Comparison of ENCODE assay signal across 11 cellular contexts in the genomic region with DNA sequence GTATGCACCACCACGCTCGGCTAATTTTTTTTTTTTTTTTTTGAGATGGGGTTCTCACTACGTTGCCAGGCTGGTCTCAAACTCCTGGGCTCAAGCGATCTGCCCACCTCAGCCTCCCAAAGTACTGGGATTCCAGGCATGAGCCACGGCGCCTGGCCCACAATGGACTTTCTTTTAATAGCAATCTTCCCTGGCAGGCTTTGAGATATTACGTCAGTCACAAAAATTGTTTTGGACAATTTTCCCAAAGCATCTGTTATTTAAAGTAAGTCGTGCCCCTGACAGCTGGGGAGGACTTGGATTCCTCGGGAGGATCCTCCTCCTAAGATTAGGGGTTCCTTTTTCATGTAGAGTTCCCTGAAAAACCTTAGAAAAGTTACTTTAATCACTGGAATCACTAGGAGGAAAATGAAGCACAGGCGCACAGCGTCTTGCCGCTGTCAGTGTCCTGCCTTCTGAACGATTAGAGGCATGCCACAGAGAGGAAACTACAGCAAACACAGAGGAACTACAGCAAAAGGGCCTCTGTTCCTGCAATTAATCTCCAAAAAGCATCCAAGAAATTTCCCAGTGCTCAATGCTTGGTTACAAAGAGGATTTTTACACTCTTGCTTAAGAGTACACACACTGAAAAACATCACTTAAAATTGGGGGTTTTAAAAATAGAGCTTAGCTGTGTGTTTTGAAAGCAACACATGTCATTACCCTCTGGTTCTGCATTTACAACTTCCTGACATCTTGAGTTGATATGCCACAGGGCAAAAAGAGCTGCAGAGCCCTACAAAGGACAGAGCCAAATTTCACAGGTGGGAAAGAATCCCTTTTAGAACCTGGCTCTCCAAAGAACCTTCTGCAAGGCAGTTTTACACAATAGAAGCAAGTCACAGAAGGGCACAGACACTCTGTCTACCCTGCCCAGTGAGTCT. TPM values are rescaled to one million over a fixed set of nuclear protein-coding genes. Genes with fewer than 3 reads are reported as not detected.
DNase-seq lines count a peak whose midpoint lies in the region; ATAC-seq and TF ChIP-seq lines count a peak whose summit lies in the region.
"Had no signal": no experiment of that assay in that cellular context is flagged by ENCODE, and none has a peak within 500 bp of the region (broad histone marks: within the 10 kb centered on the region; RNA-seq: fewer than 3 reads in every experiment).

No MANE protein-coding gene starts in this region.

- no peak for ATAC-seq in memory B cell (ENCODE audit: low read depth)
- ATAC-seq in activated CD8-positive, alpha-beta memory T cell treated with anti-CD3 and anti-CD28 coated beads, Interleukin-2, amount 10 ng/mL, durations not matched to agents 7 days and 5 days: no peak
- ATAC-seq: HCT116 had no signal

- H3K4me1 Mint-ChIP-seq in chondrocyte (ENCODE audit: low read depth) (peaks cover 45% of the 10 kb centered on the region), memory B cell (peaks cover 63% of the 10 kb centered on the region)
- H3K4me1 Mint-ChIP-seq in activated CD8-positive, alpha-beta memory T cell treated with anti-CD3 and anti-CD28 coated beads, Interleukin-2, amount 10 ng/mL, durations not matched to agents 7 days and 5 days: peaks cover 54% of the 10 kb centered on the region

- H3K27ac ChIP-seq in urinary bladder (ENCODE audit: low read depth): peak overlapping the region; percentile 34

- H3K4me1 ChIP-seq in urinary bladder (ENCODE audit: insufficient read depth): peaks cover 7% of the 10 kb centered on the region

- peaks cover 10% of the 10 kb centered on the region for H3K27me3 Mint-ChIP-seq in chondrocyte (ENCODE audit: low read depth)
- no peaks in the 10 kb centered on the region for H3K27me3 Mint-ChIP-seq in memory B cell
- no peaks in the 10 kb centered on the region for H3K27me3 Mint-ChIP-seq in activated CD8-positive, alpha-beta memory T cell treated with anti-CD3 and anti-CD28 coated beads, Interleukin-2, amount 10 ng/mL, durations not matched to agents 7 days and 5 days
- H3K27me3 Mint-ChIP-seq: stimulated activated naive CD8-positive, alpha-beta T cell treated with anti-CD3 and anti-CD28 coated beads, Interleukin-15, Interleukin-2, amounts not matched to agents 100 ng/mL and 50 ng/mL, for 24 hours had no signal

- CTCF ChIA-PET in activated CD8-positive, alpha-beta memory T cell treated with anti-CD3 and anti-CD28 coated beads, Interleukin-2, amount 10 ng/mL, durations not matched to agents 7 days and 5 days (lab: Charles Lee): interaction anchor here (1.3 kb wide), 1 partner anchor 12 kb away, joined by 5 read pairs; no protein-coding TSS in a partner anchor

- H3K4me3 Mint-ChIP-seq in chondrocyte (ENCODE audit: unreplicated experiment) (peak overlapping the region; percentile 37), memory B cell (peak overlapping the region; percentile 75)
- no peak overlapping the region for H3K4me3 Mint-ChIP-seq in activated CD8-positive, alpha-beta memory T cell treated with anti-CD3 and anti-CD28 coated beads, Interleukin-2, amount 10 ng/mL, durations not matched to agents 7 days and 5 days
- H3K4me3 Mint-ChIP-seq: stimulated activated naive CD8-positive, alpha-beta T cell treated with anti-CD3 and anti-CD28 coated beads, Interleukin-15, Interleukin-2, amounts not matched to agents 100 ng/mL and 50 ng/mL, for 24 hours had no signal

- peak; percentile 31 for DNase-seq in activated effector memory CD4-positive, alpha-beta T cell treated with anti-CD3 and anti-CD28 coated beads, Interleukin-2, amount 50 U/mL, for 16 hours
- no peak for DNase-seq in activated effector memory CD4-positive, alpha-beta T cell treated with Interleukin-2 at 50 U/mL for 16 hours
- DNase-seq in chondrocyte (ENCODE audit: low spot score): no peak
- DNase-seq in memory B cell (ENCODE audit: low spot score in 2 of 2): no peak
- DNase-seq in foreskin melanocyte: no peak
- no peak for DNase-seq in NCI-H524 treated with DMSO at 0.1 percent for 48 hours (lab: John Stamatoyannopoulos, UW)
- no peak for DNase-seq in activated CD8-positive, alpha-beta memory T cell treated with anti-CD3 and anti-CD28 coated beads, Interleukin-2, amount 10 ng/mL, durations not matched to agents 7 days and 5 days

- H3K9me3 Mint-ChIP-seq in chondrocyte (ENCODE audit: low read depth) (no peaks in the 10 kb centered on the region), memory B cell (no peaks in the 10 kb centered on the region)
- H3K9me3 Mint-ChIP-seq in activated CD8-positive, alpha-beta memory T cell treated with anti-CD3 and anti-CD28 coated beads, Interleukin-2, amount 10 ng/mL, durations not matched to agents 7 days and 5 days (ENCODE audit: low read depth): no peaks in the 10 kb centered on the region
- H3K9me3 Mint-ChIP-seq: stimulated activated naive CD8-positive, alpha-beta T cell treated with anti-CD3 and anti-CD28 coated beads, Interleukin-15, Interleukin-2, amounts not matched to agents 100 ng/mL and 50 ng/mL, for 24 hours had no signal

- 18% methylated on average over 13 of the region's 13 CpGs for WGBS in urinary bladder

- no peaks in the 10 kb centered on the region for H3K36me3 ChIP-seq in urinary bladder (ENCODE audit: insufficient read depth)

- H3K36me3 Mint-ChIP-seq in chondrocyte (ENCODE audit: low read depth): no peaks in the 10 kb centered on the region
- peaks cover 9% of the 10 kb centered on the region for H3K36me3 Mint-ChIP-seq in memory B cell
- peaks cover 9% of the 10 kb centered on the region for H3K36me3 Mint-ChIP-seq in activated CD8-positive, alpha-beta memory T cell treated with anti-CD3 and anti-CD28 coated beads, Interleukin-2, amount 10 ng/mL, durations not matched to agents 7 days and 5 days

- TF ChIP-seq CTCF in chondrocyte (IDR thresholded peaks at IDR 0.05): no peak

- no peak overlapping the region for H3K4me3 ChIP-seq in urinary bladder (ENCODE audit: low read depth, low read length)

- H3K27ac Mint-ChIP-seq in chondrocyte (ENCODE audit: unreplicated experiment) (peak overlapping the region; percentile 90), memory B cell (peak overlapping the region; percentile 89)
- no peak overlapping the region for H3K27ac Mint-ChIP-seq in activated CD8-positive, alpha-beta memory T cell treated with anti-CD3 and anti-CD28 coated beads, Interleukin-2, amount 10 ng/mL, durations not matched to agents 7 days and 5 days

RNA-seq across cellular contexts. Expression of a gene that starts 4.5 kb away (rescaled TPM):
- total RNA-seq in chondrocyte: 1.5 to 5.5 TPM (median 5.5 TPM) in 3 replicates
- total RNA-seq in urinary bladder: 11.1 TPM
- 15.1 TPM for polyA plus RNA-seq in urinary bladder
- total RNA-seq in activated CD8-positive, alpha-beta memory T cell treated with anti-CD3 and anti-CD28 coated beads, Interleukin-2, amount 10 ng/mL, durations not matched to agents 7 days and 5 days: 10 to 100 TPM; 44.4 TPM

RNA-seq across cellular contexts. Expression of a gene that starts 28.5 kb away (rescaled TPM):
- total RNA-seq in chondrocyte: not detected in 3 replicates
- total RNA-seq in urinary bladder: not detected
- 0.05 TPM for polyA plus RNA-seq in urinary bladder
- total RNA-seq in activated CD8-positive, alpha-beta memory T cell treated with anti-CD3 and anti-CD28 coated beads, Interleukin-2, amount 10 ng/mL, durations not matched to agents 7 days and 5 days: not detected
- total RNA-seq: lung microvascular endothelial cell had no signal
